In genomic region chr7:24932815-24933214, GRCh38 we compare ENCODE assay signal across 17 cellular contexts. TPM values are rescaled to one million over a fixed set of nuclear protein-coding genes. Genes with fewer than 3 reads are reported as not detected.
DNase-seq lines count a peak whose midpoint lies in the region; ATAC-seq and FAIRE-seq lines count a peak whose summit lies in the region.
"Had no signal": no experiment of that assay in that cellular context is flagged by ENCODE, and none has a peak within 500 bp of the region (broad histone marks: within the 10 kb centered on the region; RNA-seq: fewer than 3 reads in every experiment).

No MANE protein-coding gene starts in this region.

- DNase-seq in GM19239 (ENCODE audit: insufficient read length, low spot score) (no peak), T-helper 17 cell (no peak), left cardiac atrium (peak; percentile 25), NCI-H1694 treated with DMSO at 0.1 percent for 48 hours (lab: John Stamatoyannopoulos, UW) (no peak)
- DNase-seq in stimulated activated effector memory CD8-positive, alpha-beta T cell treated with anti-CD3 and anti-CD28 coated beads, Interleukin-12 subunit alpha, Interleukin-12 subunit beta, amount 100 ng/mL, for 72 hours (ENCODE audit: low spot score in 2 of 2), result no peak
- DNase-seq in activated CD4-positive, CD25-positive, alpha-beta regulatory T cell treated with anti-CD3 and anti-CD28 coated beads, Interleukin-2, amount 50 U/mL, for 72 hours, result no peak
- DNase-seq: activated CD4-positive, alpha-beta memory T cell treated with anti-CD3 and anti-CD28 coated beads for 36 hours; amygdala; foreskin keratinocyte; GOT3; immature natural killer cell; NCI-H1930; NCI-H748 treated with DMSO at 0.1 percent for 48 hours; SHP77; upper lobe of left lung had no signal

- peak overlapping the region; percentile 53 for H3K27ac Mint-ChIP-seq in T-helper 17 cell
- peak overlapping the region; percentile 27 for H3K27ac Mint-ChIP-seq in stimulated activated effector memory CD8-positive, alpha-beta T cell treated with anti-CD3 and anti-CD28 coated beads, Interleukin-12 subunit alpha, Interleukin-12 subunit beta, amount 100 ng/mL, for 72 hours
- H3K27ac Mint-ChIP-seq: activated CD4-positive, alpha-beta memory T cell treated with anti-CD3 and anti-CD28 coated beads for 36 hours had no signal

- peaks cover 3% of the 10 kb centered on the region for H3K9me3 Mint-ChIP-seq in stimulated activated effector memory CD8-positive, alpha-beta T cell treated with anti-CD3 and anti-CD28 coated beads, Interleukin-12 subunit alpha, Interleukin-12 subunit beta, amount 100 ng/mL, for 72 hours
- H3K9me3 Mint-ChIP-seq: immature natural killer cell had no signal

- H3K9me3 ChIP-seq in T-helper 17 cell (ENCODE audit: control insufficient read depth, low read length, poor library complexity, severe bottlenecking), result no peaks in the 10 kb centered on the region
- H3K9me3 ChIP-seq: upper lobe of left lung had no signal

- no peaks in the 10 kb centered on the region for H3K36me3 Mint-ChIP-seq in T-helper 17 cell (ENCODE audit: low read depth)
- peaks cover 8% of the 10 kb centered on the region for H3K36me3 Mint-ChIP-seq in stimulated activated effector memory CD8-positive, alpha-beta T cell treated with anti-CD3 and anti-CD28 coated beads, Interleukin-12 subunit alpha, Interleukin-12 subunit beta, amount 100 ng/mL, for 72 hours

- no peak for ATAC-seq in T-helper 17 cell
- peak; percentile 77 to 87 for ATAC-seq in left cardiac atrium
- no peak for ATAC-seq in stimulated activated effector memory CD8-positive, alpha-beta T cell treated with anti-CD3 and anti-CD28 coated beads, Interleukin-12 subunit alpha, Interleukin-12 subunit beta, amount 100 ng/mL, for 72 hours
- no peak for ATAC-seq in GM21515 (IDR thresholded peaks at IDR 0.05; ENCODE audit: unreplicated experiment)
- no peak for ATAC-seq in GM18873 (IDR thresholded peaks at IDR 0.05; ENCODE audit: low FRiP score, unreplicated experiment)
- ATAC-seq: foreskin keratinocyte had no signal

- intact Hi-C loops in left cardiac atrium (cut with DNase I), result no loop called here

- H3K27me3 Mint-ChIP-seq in T-helper 17 cell, result no peaks in the 10 kb centered on the region
- H3K27me3 Mint-ChIP-seq: activated CD4-positive, alpha-beta memory T cell treated with anti-CD3 and anti-CD28 coated beads for 36 hours had no signal

- peak overlapping the region; percentile 45 for H3K4me3 Mint-ChIP-seq in T-helper 17 cell
- no peak overlapping the region for H3K4me3 Mint-ChIP-seq in stimulated activated effector memory CD8-positive, alpha-beta T cell treated with anti-CD3 and anti-CD28 coated beads, Interleukin-12 subunit alpha, Interleukin-12 subunit beta, amount 100 ng/mL, for 72 hours
- H3K4me3 Mint-ChIP-seq: activated CD4-positive, alpha-beta memory T cell treated with anti-CD3 and anti-CD28 coated beads for 36 hours; immature natural killer cell had no signal

- peak; percentile 57 for FAIRE-seq in GM19239 (lab: Jason Lieb, UNC)

- H3K4me1 Mint-ChIP-seq in T-helper 17 cell, result peaks cover 35% of the 10 kb centered on the region
- H3K4me1 Mint-ChIP-seq in stimulated activated effector memory CD8-positive, alpha-beta T cell treated with anti-CD3 and anti-CD28 coated beads, Interleukin-12 subunit alpha, Interleukin-12 subunit beta, amount 100 ng/mL, for 72 hours, result peaks cover 69% of the 10 kb centered on the region

RNA-seq across cellular contexts. Expression of gene OSBPL3, which starts 47.2 kb away (rescaled TPM):
- total RNA-seq in T-helper 17 cell (10 to 100 TPM; 54.8 to 54.9 TPM), left cardiac atrium (1 to 10 TPM; 8.8 to 10.0 TPM)

Comparison
In these comparisons a context has a peak if more than half of its experiments do, and no peak if none do; other contexts are left out.
1. ATAC-seq: peak in left cardiac atrium (2 of 2); none in T-helper 17 cell (single experiment), stimulated activated effector memory CD8-positive, alpha-beta T cell treated with anti-CD3 and anti-CD28 coated beads, Interleukin-12 subunit alpha, Interleukin-12 subunit beta, amount 100 ng/mL, for 72 hours (single experiment), GM21515 (single experiment) and GM18873 (single experiment).
2. RNA of gene OSBPL3, which starts 47.2 kb away (total RNA-seq): 54.8 to 54.9 TPM in T-helper 17 cell; 8.8 to 10.0 TPM in left cardiac atrium; every median in the first group is over 4 times any median in the second.